24 cellular contexts compared by ENCODE assay signal in the genomic region with DNA sequence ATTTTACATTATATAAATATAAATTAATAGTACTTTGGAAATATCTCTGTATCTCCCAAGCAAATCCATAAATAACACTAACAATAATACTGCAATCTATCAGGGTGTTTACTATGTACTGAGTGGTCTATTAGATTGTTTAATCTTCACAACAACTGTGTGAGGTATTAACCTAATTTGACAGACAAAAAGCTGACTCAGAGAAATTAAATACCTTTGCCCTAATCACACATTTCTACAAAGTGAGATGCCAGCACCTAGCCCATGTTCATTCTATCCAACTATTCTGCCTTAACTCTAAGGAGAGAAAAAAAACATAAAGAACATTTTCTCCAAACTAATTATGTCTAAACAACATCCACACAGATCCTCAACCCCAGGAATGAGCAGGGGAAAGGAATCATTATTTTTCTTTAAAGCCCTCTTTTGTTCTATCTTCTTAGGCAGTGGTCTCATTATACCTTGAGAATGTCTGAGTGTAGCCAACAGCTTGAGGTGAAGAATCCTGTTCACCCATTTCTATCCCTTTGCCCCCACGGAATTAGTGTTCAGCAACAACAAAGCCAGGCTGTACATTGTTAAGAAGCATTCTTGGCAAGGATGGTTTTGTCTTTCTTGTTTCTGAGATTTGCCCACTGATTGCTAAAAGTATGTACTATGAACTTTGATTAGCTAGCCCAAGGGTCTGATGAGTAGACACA. TPM values are rescaled to one million over a fixed set of nuclear protein-coding genes. Genes with fewer than 3 reads are reported as not detected.
"Had no signal": no experiment of that assay in that cellular context is flagged by ENCODE, and none has a peak within 500 bp of the region (broad histone marks: within the 10 kb centered on the region; RNA-seq: fewer than 3 reads in every experiment).

No MANE protein-coding gene starts in this region.

- H3K27ac Mint-ChIP-seq: activated CD4-positive, alpha-beta T cell treated with anti-CD3 and anti-CD28 coated beads, Interleukin-2, amount 10 ng/mL, durations not matched to agents 24 days and 14 days; activated CD8-positive, alpha-beta T cell treated with anti-CD3 and anti-CD28 coated beads, Interleukin-2, amount 10 ng/mL, durations not matched to agents 7 days and 5 days; activated naive CD4-positive, alpha-beta T cell treated with anti-CD3 and anti-CD28 coated beads, Interleukin-2, amount 10 ng/mL, durations not matched to agents 7 days and 5 days; activated naive CD8-positive, alpha-beta T cell treated with anti-CD3 and anti-CD28 coated beads, Interleukin-2, amount 50 U/mL, for 24 hours; immature natural killer cell; stimulated activated naive B cell treated with anti-CD40 and anti-IgM and Interleukin-4, amounts not matched to agents 10 μg/mL and 1 μg/mL and 100 μg/mL, for 72 hours had no signal

- H3K27me3 ChIP-seq: gastroesophageal sphincter, heart left ventricle, spleen, upper lobe of left lung had no signal

- H3K4me3 ChIP-seq: coronary artery, gastroesophageal sphincter, heart left ventricle, left ventricle myocardium inferior, spleen, thoracic aorta, upper lobe of left lung had no signal

- ATAC-seq: activated CD8-positive, alpha-beta T cell treated with anti-CD3 and anti-CD28 coated beads, Interleukin-2, amount 10 ng/mL, durations not matched to agents 7 days and 5 days; activated naive CD8-positive, alpha-beta T cell treated with anti-CD3 and anti-CD28 coated beads, Interleukin-2, amount 50 U/mL, for 24 hours; esophagus mucosa; gastroesophageal sphincter; heart left ventricle; stimulated activated naive B cell treated with anti-CD40 and anti-IgM and Interleukin-4, amounts not matched to agents 10 μg/mL and 1 μg/mL and 100 μg/mL, for 72 hours had no signal

- H3K4me3 Mint-ChIP-seq: activated CD4-positive, alpha-beta T cell treated with anti-CD3 and anti-CD28 coated beads, Interleukin-2, amount 10 ng/mL, durations not matched to agents 24 days and 14 days; activated CD8-positive, alpha-beta T cell treated with anti-CD3 and anti-CD28 coated beads, Interleukin-2, amount 10 ng/mL, durations not matched to agents 7 days and 5 days; activated naive CD4-positive, alpha-beta T cell treated with anti-CD3 and anti-CD28 coated beads, Interleukin-2, amount 10 ng/mL, durations not matched to agents 7 days and 5 days; activated naive CD8-positive, alpha-beta T cell treated with anti-CD3 and anti-CD28 coated beads, Interleukin-2, amount 50 U/mL, for 24 hours; immature natural killer cell; stimulated activated naive B cell treated with anti-CD40 and anti-IgM and Interleukin-4, amounts not matched to agents 10 μg/mL and 1 μg/mL and 100 μg/mL, for 72 hours had no signal

- H3K9me3 Mint-ChIP-seq: activated CD4-positive, alpha-beta T cell treated with anti-CD3 and anti-CD28 coated beads, Interleukin-2, amount 10 ng/mL, durations not matched to agents 24 days and 14 days; activated naive CD8-positive, alpha-beta T cell treated with anti-CD3 and anti-CD28 coated beads, Interleukin-2, amount 50 U/mL, for 24 hours had no signal

- H3K27ac ChIP-seq: coronary artery, gastroesophageal sphincter, heart left ventricle, left ventricle myocardium inferior, spleen, thoracic aorta, upper lobe of left lung had no signal

- FAIRE-seq: endometrium had no signal

- DNase-seq: activated CD4-positive, alpha-beta T cell treated with anti-CD3 and anti-CD28 coated beads, Interleukin-2, amount 10 ng/mL, durations not matched to agents 24 days and 14 days; activated CD8-positive, alpha-beta memory T cell treated with anti-CD3 and anti-CD28 coated beads, Interleukin-2, amount 50 U/mL, for 4 hours; activated CD8-positive, alpha-beta T cell treated with anti-CD3 and anti-CD28 coated beads, Interleukin-2, amount 10 ng/mL, durations not matched to agents 7 days and 5 days; activated effector memory CD4-positive, alpha-beta T cell treated with Interleukin-2 at 50 U/mL for 16 hours; activated naive CD4-positive, alpha-beta T cell treated with anti-CD3 and anti-CD28 coated beads, Interleukin-2, amount 10 ng/mL, durations not matched to agents 7 days and 5 days; activated naive CD8-positive, alpha-beta T cell treated with anti-CD3 and anti-CD28 coated beads, Interleukin-2, amount 50 U/mL, for 24 hours; activated T-cell treated with anti-CD3 and anti-CD28 coated beads, Interleukin-2, amount 50 U/mL, for 48 hours; anterior cingulate cortex; heart left ventricle; immature natural killer cell; kidney glomerular epithelial cell; left ventricle myocardium inferior; spleen; stimulated activated naive B cell treated with anti-CD40 and anti-IgM and Interleukin-4, amounts not matched to agents 10 μg/mL and 1 μg/mL and 100 μg/mL, for 72 hours; T1000; upper lobe of left lung had no signal

- H3K4me1 Mint-ChIP-seq: activated CD4-positive, alpha-beta T cell treated with anti-CD3 and anti-CD28 coated beads, Interleukin-2, amount 10 ng/mL, durations not matched to agents 24 days and 14 days; activated naive CD4-positive, alpha-beta T cell treated with anti-CD3 and anti-CD28 coated beads, Interleukin-2, amount 10 ng/mL, durations not matched to agents 7 days and 5 days; activated naive CD8-positive, alpha-beta T cell treated with anti-CD3 and anti-CD28 coated beads, Interleukin-2, amount 50 U/mL, for 24 hours; immature natural killer cell; stimulated activated naive B cell treated with anti-CD40 and anti-IgM and Interleukin-4, amounts not matched to agents 10 μg/mL and 1 μg/mL and 100 μg/mL, for 72 hours had no signal

- H3K9me3 ChIP-seq: gastroesophageal sphincter, thoracic aorta, upper lobe of left lung had no signal

- H3K4me1 ChIP-seq: gastroesophageal sphincter, spleen, upper lobe of left lung had no signal

- H3K36me3 Mint-ChIP-seq: activated naive CD4-positive, alpha-beta T cell treated with anti-CD3 and anti-CD28 coated beads, Interleukin-2, amount 10 ng/mL, durations not matched to agents 7 days and 5 days; immature natural killer cell; stimulated activated naive B cell treated with anti-CD40 and anti-IgM and Interleukin-4, amounts not matched to agents 10 μg/mL and 1 μg/mL and 100 μg/mL, for 72 hours had no signal

- H3K36me3 ChIP-seq: gastroesophageal sphincter, heart left ventricle, left ventricle myocardium inferior, spleen, thoracic aorta, upper lobe of left lung had no signal

- H3K27me3 Mint-ChIP-seq: activated CD4-positive, alpha-beta T cell treated with anti-CD3 and anti-CD28 coated beads, Interleukin-2, amount 10 ng/mL, durations not matched to agents 24 days and 14 days; activated naive CD4-positive, alpha-beta T cell treated with anti-CD3 and anti-CD28 coated beads, Interleukin-2, amount 10 ng/mL, durations not matched to agents 7 days and 5 days; activated naive CD8-positive, alpha-beta T cell treated with anti-CD3 and anti-CD28 coated beads, Interleukin-2, amount 50 U/mL, for 24 hours; stimulated activated naive B cell treated with anti-CD40 and anti-IgM and Interleukin-4, amounts not matched to agents 10 μg/mL and 1 μg/mL and 100 μg/mL, for 72 hours had no signal

RNA-seq across cellular contexts. Expression of a gene that starts 42.7 kb away (rescaled TPM):
- total RNA-seq: activated CD4-positive, alpha-beta T cell treated with anti-CD3 and anti-CD28 coated beads, Interleukin-2, amount 10 ng/mL, durations not matched to agents 24 days and 14 days; activated CD8-positive, alpha-beta T cell treated with anti-CD3 and anti-CD28 coated beads, Interleukin-2, amount 10 ng/mL, durations not matched to agents 7 days and 5 days; esophagus mucosa; gastroesophageal sphincter; heart left ventricle; left ventricle myocardium inferior; myocyte; osteocyte; thoracic aorta had no signal
- polyA plus RNA-seq: heart left ventricle, immature natural killer cell, neural cell had no signal
